Comparison of ENCODE assay signal across 22 cellular contexts in genomic region chr19:16207490-16208025, GRCh38. TPM values are rescaled to one million over a fixed set of nuclear protein-coding genes. Genes with fewer than 3 reads are reported as not detected.
DNase-seq lines count a peak whose midpoint lies in the region; ATAC-seq and TF ChIP-seq lines count a peak whose summit lies in the region.
"Had no signal": no experiment of that assay in that cellular context is flagged by ENCODE, and none has a peak within 500 bp of the region (broad histone marks: within the 10 kb centered on the region; RNA-seq: fewer than 3 reads in every experiment).

No MANE protein-coding gene starts in this region.

- TF ChIP-seq CTCF in CD8-positive, alpha-beta T cell (IDR thresholded peaks at IDR 0.05) = no peak

- no peaks in the 10 kb centered on the region for H3K27me3 ChIP-seq in CD8-positive, alpha-beta T cell (ENCODE audit: insufficient read depth, low read length)
- no peaks in the 10 kb centered on the region for H3K27me3 ChIP-seq in naive thymus-derived CD4-positive, alpha-beta T cell (ENCODE audit: control insufficient read depth in 2 of 2, insufficient read depth in 2 of 2, low read length in 2 of 2)
- H3K27me3 ChIP-seq: dorsolateral prefrontal cortex, neutrophil, SJSA1, tibial artery had no signal

- H3K27ac Mint-ChIP-seq in CD8-positive, alpha-beta T cell = peak overlapping the region; percentile 88
- peak overlapping the region; percentile 6 for H3K27ac Mint-ChIP-seq in activated CD8-positive, alpha-beta T cell treated with anti-CD3 and anti-CD28 coated beads, Interleukin-2, amount 10 ng/mL, durations not matched to agents 7 days and 5 days
- H3K27ac Mint-ChIP-seq in naive thymus-derived CD4-positive, alpha-beta T cell = peak overlapping the region in 7 of 9 donors; percentile 36 to 90 (median 83)

- peak overlapping the region; percentile 4 for H3K4me3 ChIP-seq in CD8-positive, alpha-beta T cell (ENCODE audit: low read depth, low read length)
- H3K4me3 ChIP-seq in naive thymus-derived CD4-positive, alpha-beta T cell (ENCODE audit: low read length) = no peak overlapping the region
- H3K4me3 ChIP-seq: dorsolateral prefrontal cortex, psoas muscle, SJSA1, tibial artery had no signal

- DNase-seq in CD1c-positive myeloid dendritic cell (ENCODE audit: extremely low spot score) = peak; percentile 20
- no peak for DNase-seq in CD8-positive, alpha-beta T cell
- DNase-seq in activated CD8-positive, alpha-beta T cell treated with anti-CD3 and anti-CD28 coated beads, Interleukin-2, amount 10 ng/mL, durations not matched to agents 7 days and 5 days = no peak
- DNase-seq in naive thymus-derived CD4-positive, alpha-beta T cell = no peak
- DNase-seq in Kasumi-1 (lab: John Stamatoyannopoulos, UW) = no peak
- no peak for DNase-seq in NCI-H1417 (lab: John Stamatoyannopoulos, UW)
- DNase-seq: DMS79 treated with DMSO at 0.1 percent for 48 hours; glutamatergic neuron; HFFc6; NCI-H524; psoas muscle; stimulated activated naive B cell treated with anti-CD40 and anti-IgM and Interleukin-4, amounts not matched to agents 10 μg/mL and 1 μg/mL and 100 μg/mL, for 72 hours; WERI-Rb-1 had no signal

- H3K36me3 ChIP-seq in CD8-positive, alpha-beta T cell (ENCODE audit: insufficient read depth, low read length) = peaks cover 23% of the 10 kb centered on the region
- peaks cover 4 to 83% (median 11%) of the 10 kb centered on the region in 3 experiments for H3K36me3 ChIP-seq in naive thymus-derived CD4-positive, alpha-beta T cell (ENCODE audit: control insufficient read depth in 2 of 3, insufficient read depth in 3 of 3, low read length in 3 of 3)

- intact Hi-C loops in CD8-positive, alpha-beta T cell (cut with DNase I, micrococcal nuclease) = loop anchor here in 1 of 2 experiments (1.0 to 5.0 kb wide), 2 partner anchors 11 to 35 kb away; no protein-coding TSS in a partner anchor
- intact Hi-C loops in naive thymus-derived CD4-positive, alpha-beta T cell (cut with micrococcal nuclease) = no loop called here

- H3K4me1 ChIP-seq in CD8-positive, alpha-beta T cell (ENCODE audit: insufficient read depth, low read length) = peaks cover 93% of the 10 kb centered on the region
- peaks cover 0 to 11% of the 10 kb centered on the region in 2 donors for H3K4me1 ChIP-seq in naive thymus-derived CD4-positive, alpha-beta T cell (ENCODE audit: control insufficient read depth in 2 of 2, insufficient read depth in 2 of 2, low read length in 2 of 2)
- H3K4me1 ChIP-seq: SJSA1, tibial artery had no signal

- H3K27me3 Mint-ChIP-seq in CD8-positive, alpha-beta T cell (ENCODE audit: low read depth) = no peaks in the 10 kb centered on the region
- H3K27me3 Mint-ChIP-seq in activated CD8-positive, alpha-beta T cell treated with anti-CD3 and anti-CD28 coated beads, Interleukin-2, amount 10 ng/mL, durations not matched to agents 7 days and 5 days (ENCODE audit: low read depth) = no peaks in the 10 kb centered on the region
- no peaks in the 10 kb centered on the region for H3K27me3 Mint-ChIP-seq in naive thymus-derived CD4-positive, alpha-beta T cell
- H3K27me3 Mint-ChIP-seq: stimulated activated naive B cell treated with anti-CD40 and anti-IgM and Interleukin-4, amounts not matched to agents 10 μg/mL and 1 μg/mL and 100 μg/mL, for 72 hours had no signal

- peak overlapping the region; percentile 69 for H3K4me3 Mint-ChIP-seq in CD8-positive, alpha-beta T cell
- H3K4me3 Mint-ChIP-seq in activated CD8-positive, alpha-beta T cell treated with anti-CD3 and anti-CD28 coated beads, Interleukin-2, amount 10 ng/mL, durations not matched to agents 7 days and 5 days = no peak overlapping the region
- H3K4me3 Mint-ChIP-seq in naive thymus-derived CD4-positive, alpha-beta T cell = no peak overlapping the region
- H3K4me3 Mint-ChIP-seq: HFFc6; stimulated activated naive B cell treated with anti-CD40 and anti-IgM and Interleukin-4, amounts not matched to agents 10 μg/mL and 1 μg/mL and 100 μg/mL, for 72 hours; T-helper 1 cell treated with Interleukin-12 subunit alpha and Interleukin-12 subunit beta and Interleukin-4 antibody, amounts not matched to agents 30 μg/mL and 1 μg/mL, for 36 hours had no signal

- H3K9me3 Mint-ChIP-seq in CD8-positive, alpha-beta T cell = no peaks in the 10 kb centered on the region
- no peaks in the 10 kb centered on the region for H3K9me3 Mint-ChIP-seq in activated CD8-positive, alpha-beta T cell treated with anti-CD3 and anti-CD28 coated beads, Interleukin-2, amount 10 ng/mL, durations not matched to agents 7 days and 5 days (ENCODE audit: insufficient read depth)
- peaks cover 0 to 3% (median 0%) of the 10 kb centered on the region in 11 donors for H3K9me3 Mint-ChIP-seq in naive thymus-derived CD4-positive, alpha-beta T cell
- H3K9me3 Mint-ChIP-seq: stimulated activated naive B cell treated with anti-CD40 and anti-IgM and Interleukin-4, amounts not matched to agents 10 μg/mL and 1 μg/mL and 100 μg/mL, for 72 hours; T-helper 1 cell treated with Interleukin-12 subunit alpha and Interleukin-12 subunit beta and Interleukin-4 antibody, amounts not matched to agents 30 μg/mL and 1 μg/mL, for 36 hours had no signal

- H3K9me3 ChIP-seq in CD8-positive, alpha-beta T cell (ENCODE audit: low read length) = no peaks in the 10 kb centered on the region
- H3K9me3 ChIP-seq in naive thymus-derived CD4-positive, alpha-beta T cell (ENCODE audit: control insufficient read depth in 2 of 3, low read length in 3 of 3) = no peaks in the 10 kb centered on the region
- H3K9me3 ChIP-seq: neutrophil, psoas muscle, SJSA1, tibial artery had no signal

- peaks cover 85% of the 10 kb centered on the region for H3K36me3 Mint-ChIP-seq in CD8-positive, alpha-beta T cell
- peaks cover 82% of the 10 kb centered on the region for H3K36me3 Mint-ChIP-seq in activated CD8-positive, alpha-beta T cell treated with anti-CD3 and anti-CD28 coated beads, Interleukin-2, amount 10 ng/mL, durations not matched to agents 7 days and 5 days (ENCODE audit: low read depth)
- H3K36me3 Mint-ChIP-seq in naive thymus-derived CD4-positive, alpha-beta T cell = peaks cover 19 to 62% (median 42%) of the 10 kb centered on the region in 5 donors

- ATAC-seq in CD8-positive, alpha-beta T cell = peak; percentile 11
- ATAC-seq in activated CD8-positive, alpha-beta T cell treated with anti-CD3 and anti-CD28 coated beads, Interleukin-2, amount 10 ng/mL, durations not matched to agents 7 days and 5 days = peak; percentile 21
- ATAC-seq in naive thymus-derived CD4-positive, alpha-beta T cell = no peak
- ATAC-seq in GM21515 (IDR thresholded peaks at IDR 0.05; ENCODE audit: unreplicated experiment) = no peak
- ATAC-seq: psoas muscle; stimulated activated naive B cell treated with anti-CD40 and anti-IgM and Interleukin-4, amounts not matched to agents 10 μg/mL and 1 μg/mL and 100 μg/mL, for 72 hours had no signal

- CTCF ChIA-PET in CD8-positive, alpha-beta T cell (lab: Charles Lee) = interaction anchor here (1.4 to 2.4 kb wide), 2 partner anchors 39 to 211 kb away, joined by 6 read pairs; no protein-coding TSS in a partner anchor
- CTCF ChIA-PET in activated CD8-positive, alpha-beta T cell treated with anti-CD3 and anti-CD28 coated beads, Interleukin-2, amount 10 ng/mL, durations not matched to agents 7 days and 5 days (lab: Charles Lee) = no interaction called here
- CTCF ChIA-PET in naive thymus-derived CD4-positive, alpha-beta T cell (lab: Charles Lee) = interaction anchor here (1.5 kb wide), 1 partner anchor 40 kb away, joined by 4 read pairs; no protein-coding TSS in a partner anchor

- POLR2A ChIA-PET in CD8-positive, alpha-beta T cell (lab: Charles Lee) = interaction anchor here (0.8 to 1.5 kb wide), 6 partner anchors 11 to 120 kb away, joined by 3 to 4 read pairs (median 3); partner anchors contain the start of genes FAM32A and KLF2
- POLR2A ChIA-PET in activated CD8-positive, alpha-beta T cell treated with anti-CD3 and anti-CD28 coated beads, Interleukin-2, amount 10 ng/mL, durations not matched to agents 7 days and 5 days (lab: Charles Lee) = interaction anchor here (1.3 to 2.5 kb wide), 3 partner anchors 10 to 18 kb away, joined by 5 to 9 read pairs (median 7); partner anchors contain the start of gene AP1M1
- POLR2A ChIA-PET in naive thymus-derived CD4-positive, alpha-beta T cell (lab: Charles Lee) = interaction anchor here (1.3 to 1.6 kb wide), 2 partner anchors 10 to 141 kb away, joined by 3 to 5 read pairs; partner anchors contain the start of gene AP1M1

- peak overlapping the region; percentile 54 for H3K27ac ChIP-seq in CD8-positive, alpha-beta T cell (ENCODE audit: low read depth, low read length)
- H3K27ac ChIP-seq in naive thymus-derived CD4-positive, alpha-beta T cell (ENCODE audit: low read depth, low read length) = no peak overlapping the region
- H3K27ac ChIP-seq: dorsolateral prefrontal cortex, neutrophil, psoas muscle, SJSA1, tibial artery, WERI-Rb-1 had no signal

- H3K4me1 Mint-ChIP-seq in CD8-positive, alpha-beta T cell (ENCODE audit: low read depth) = peaks cover 75% of the 10 kb centered on the region
- H3K4me1 Mint-ChIP-seq in activated CD8-positive, alpha-beta T cell treated with anti-CD3 and anti-CD28 coated beads, Interleukin-2, amount 10 ng/mL, durations not matched to agents 7 days and 5 days (ENCODE audit: low read depth) = peaks cover 66% of the 10 kb centered on the region
- peaks cover 22 to 62% (median 51%) of the 10 kb centered on the region in 7 donors for H3K4me1 Mint-ChIP-seq in naive thymus-derived CD4-positive, alpha-beta T cell

RNA-seq across cellular contexts. Expression of gene AP1M1, which starts 9.8 kb away (rescaled TPM):
- 10 to 100 TPM; 76.2 to 83.4 TPM for total RNA-seq in CD8-positive, alpha-beta T cell
- 100 to 1,000 TPM; 184 to 186 TPM for total RNA-seq in activated CD8-positive, alpha-beta T cell treated with anti-CD3 and anti-CD28 coated beads, Interleukin-2, amount 10 ng/mL, durations not matched to agents 7 days and 5 days
- total RNA-seq in naive thymus-derived CD4-positive, alpha-beta T cell = 100 to 1,000 TPM in 4 of 5 experiments, 10 to 100 TPM in 1; 94.9 to 149 (median 125) TPM
- 100 to 1,000 TPM; 134 to 169 TPM for polyA plus RNA-seq in naive thymus-derived CD4-positive, alpha-beta T cell

RNA-seq across cellular contexts. Expression of gene FAM32A, which starts 22.3 kb away (rescaled TPM):
- total RNA-seq in CD8-positive, alpha-beta T cell = 10 to 100 TPM; 59.7 to 60.4 TPM
- total RNA-seq in activated CD8-positive, alpha-beta T cell treated with anti-CD3 and anti-CD28 coated beads, Interleukin-2, amount 10 ng/mL, durations not matched to agents 7 days and 5 days = 10 to 100 TPM; 65.8 to 69.4 TPM
- 10 to 100 TPM; 45.9 to 69.4 (median 65.9) TPM for total RNA-seq in naive thymus-derived CD4-positive, alpha-beta T cell
- 100 to 1,000 TPM; 139 to 177 TPM for polyA plus RNA-seq in naive thymus-derived CD4-positive, alpha-beta T cell

RNA-seq across cellular contexts. Expression of gene CIB3, which starts 34.2 kb away (rescaled TPM):
- total RNA-seq in CD8-positive, alpha-beta T cell = not detected
- total RNA-seq in activated CD8-positive, alpha-beta T cell treated with anti-CD3 and anti-CD28 coated beads, Interleukin-2, amount 10 ng/mL, durations not matched to agents 7 days and 5 days = not detected
- not detected for total RNA-seq in naive thymus-derived CD4-positive, alpha-beta T cell
- polyA plus RNA-seq in naive thymus-derived CD4-positive, alpha-beta T cell = not detected
- total RNA-seq: dorsolateral prefrontal cortex, endothelial cell of umbilical vein, HFFc6, lung microvascular endothelial cell, psoas muscle, SJSA1, skeletal muscle tissue had no signal
- polyA plus RNA-seq: endothelial cell of umbilical vein, psoas muscle had no signal

Comparison
In these comparisons a context has a peak if more than half of its experiments do, and no peak if none do; other contexts are left out.
1. ATAC-seq: peak in CD8-positive, alpha-beta T cell (single experiment) and activated CD8-positive, alpha-beta T cell treated with anti-CD3 and anti-CD28 coated beads, Interleukin-2, amount 10 ng/mL, durations not matched to agents 7 days and 5 days (single experiment); none in naive thymus-derived CD4-positive, alpha-beta T cell (single experiment) and GM21515 (single experiment).
2. H3K27ac Mint-ChIP-seq: peak in every context shown above with its lines; median percentile 88 in CD8-positive, alpha-beta T cell; 83 in naive thymus-derived CD4-positive, alpha-beta T cell; 6 in activated CD8-positive, alpha-beta T cell treated with anti-CD3 and anti-CD28 coated beads, Interleukin-2, amount 10 ng/mL, durations not matched to agents 7 days and 5 days.